In genomic region chr20:7776148-7776547, GRCh38 we compare ENCODE assay signal across 18 cellular contexts.
"Had no signal": no experiment of that assay in that cellular context is flagged by ENCODE, and none has a peak within 500 bp of the region (broad histone marks: within the 10 kb centered on the region; RNA-seq: fewer than 3 reads in every experiment).

No MANE protein-coding gene starts in this region.

- H3K27ac ChIP-seq: colonic mucosa, esophagus muscularis mucosa, foreskin keratinocyte, gastroesophageal sphincter, heart left ventricle, hepatocyte, left lung, lower lobe of right lung had no signal

- H3K36me3 ChIP-seq: colonic mucosa, esophagus muscularis mucosa, gastroesophageal sphincter, heart left ventricle, left lung, lower lobe of right lung had no signal

- H3K4me2 ChIP-seq: hepatocyte had no signal

- H2AFZ ChIP-seq: hepatocyte had no signal

- H3K4me1 ChIP-seq: colonic mucosa, esophagus muscularis mucosa, gastroesophageal sphincter, left lung, lower lobe of right lung had no signal

- H3K4me3 ChIP-seq: colonic mucosa, esophagus muscularis mucosa, gastroesophageal sphincter, heart left ventricle, hepatocyte, left lung, lower lobe of right lung had no signal

- ATAC-seq: effector memory CD8-positive, alpha-beta T cell; foreskin keratinocyte; gastroesophageal sphincter; heart left ventricle; left cardiac atrium; left lung; left ventricle myocardium superior; lower lobe of right lung; naive thymus-derived CD4-positive, alpha-beta T cell had no signal

- H3K79me2 ChIP-seq: hepatocyte had no signal

- DNase-seq: colonic mucosa; cortex of kidney; effector CD8-positive, alpha-beta T cell; effector memory CD8-positive, alpha-beta T cell; endodermal cell; foreskin keratinocyte; heart left ventricle; hypothalamus; left cardiac atrium; left lung; left ventricle myocardium superior; lower lobe of right lung; mesenchymal stem cell; midbrain; naive thymus-derived CD4-positive, alpha-beta T cell had no signal

- H3K9me3 ChIP-seq: colonic mucosa, esophagus muscularis mucosa, gastroesophageal sphincter, lower lobe of right lung had no signal

- H3K27me3 ChIP-seq: colonic mucosa, esophagus muscularis mucosa, foreskin keratinocyte, gastroesophageal sphincter, heart left ventricle, hepatocyte, left lung had no signal
